Comparison of ENCODE assay signal across 11 cellular contexts in genomic region chr15:79168922-79169322, GRCh38.
A peak's percentile ranks its signal among the peaks of the same experiment; 100 is the strongest.
DNase-seq lines count a peak whose midpoint lies in the region; ATAC-seq, FAIRE-seq and TF ChIP-seq lines count a peak whose summit lies in the region.
"Had no signal": no experiment of that assay in that cellular context is flagged by ENCODE, and none has a peak within 500 bp of the region (broad histone marks: within the 10 kb centered on the region; RNA-seq: fewer than 3 reads in every experiment).

No MANE protein-coding gene starts in this region.

- DNase-seq in H54 (ENCODE audit: insufficient read length, low spot score): peak; percentile 30
- peak; percentile 82 for DNase-seq in NCI-H345 (lab: John Stamatoyannopoulos, UW)
- peak; percentile 35 for DNase-seq in epithelial cell of proximal tubule (ENCODE audit: low read depth)
- no peak for DNase-seq in neural crest cell (ENCODE audit: low read depth, low spot score)
- no peak for DNase-seq in stimulated activated CD4-positive, alpha-beta T cell treated with anti-CD3 and anti-CD28 coated beads, Interleukin-4, amount 100 ng/mL, for 4 hours
- no peak for DNase-seq in effector memory CD8-positive, alpha-beta T cell
- no peak for DNase-seq in natural killer cell
- DNase-seq in immature natural killer cell: no peak
- DNase-seq: activated CD4-positive, alpha-beta T cell treated with anti-CD3 and anti-CD28 coated beads, Interleukin-2, amount 10 ng/mL, durations not matched to agents 7 days and 5 days; stimulated activated CD4-positive, alpha-beta T cell treated with anti-CD3 and anti-CD28 coated beads, Interleukin-1b, Interleukin-23, amount 100 ng/mL, for 48 hours had no signal

- H3K27ac Mint-ChIP-seq in neural crest cell (ENCODE audit: unreplicated experiment) (no peak overlapping the region), natural killer cell (no peak overlapping the region), immature natural killer cell (no peak overlapping the region)
- H3K27ac Mint-ChIP-seq in effector memory CD8-positive, alpha-beta T cell: no peak overlapping the region
- H3K27ac Mint-ChIP-seq: activated CD4-positive, alpha-beta T cell treated with anti-CD3 and anti-CD28 coated beads, Interleukin-2, amount 10 ng/mL, durations not matched to agents 7 days and 5 days had no signal

- H3K4me3 Mint-ChIP-seq in neural crest cell: no peak overlapping the region
- no peak overlapping the region for H3K4me3 Mint-ChIP-seq in effector memory CD8-positive, alpha-beta T cell
- H3K4me3 Mint-ChIP-seq in natural killer cell: no peak overlapping the region
- H3K4me3 Mint-ChIP-seq in immature natural killer cell: no peak overlapping the region
- H3K4me3 Mint-ChIP-seq: activated CD4-positive, alpha-beta T cell treated with anti-CD3 and anti-CD28 coated beads, Interleukin-2, amount 10 ng/mL, durations not matched to agents 7 days and 5 days had no signal

- no peak overlapping the region for H3K4me3 ChIP-seq in epithelial cell of proximal tubule (ENCODE audit: low read depth, low read length)

- peaks cover 21% of the 10 kb centered on the region for H3K4me1 Mint-ChIP-seq in neural crest cell
- no peaks in the 10 kb centered on the region for H3K4me1 Mint-ChIP-seq in effector memory CD8-positive, alpha-beta T cell (ENCODE audit: low read depth in 2 of 2)
- no peaks in the 10 kb centered on the region for H3K4me1 Mint-ChIP-seq in natural killer cell
- no peaks in the 10 kb centered on the region for H3K4me1 Mint-ChIP-seq in immature natural killer cell
- H3K4me1 Mint-ChIP-seq: activated CD4-positive, alpha-beta T cell treated with anti-CD3 and anti-CD28 coated beads, Interleukin-2, amount 10 ng/mL, durations not matched to agents 7 days and 5 days had no signal

- ATAC-seq in effector memory CD8-positive, alpha-beta T cell (replicated peaks): no peak
- ATAC-seq in natural killer cell: no peak

- intact Hi-C loops in natural killer cell (cut with micrococcal nuclease): no loop called here

- FAIRE-seq in H54 (lab: Jason Lieb, UNC): no peak
- FAIRE-seq: GM12891 had no signal

- TF ChIP-seq POLR2A in H54 (IDR thresholded peaks at IDR 0.05; ENCODE audit: low read depth, low read length): no peak

- peak; percentile 49 for TF ChIP-seq CTCF in epithelial cell of proximal tubule (conservative IDR thresholded peaks at IDR 0.05; ENCODE audit: low read depth, low read length)
- TF ChIP-seq CTCF in neural crest cell (conservative IDR thresholded peaks at IDR 0.05): peak; percentile 55
- no peak for TF ChIP-seq CTCF in natural killer cell (IDR thresholded peaks at IDR 0.05)

- H3K36me3 Mint-ChIP-seq in neural crest cell (ENCODE audit: low read depth): no peaks in the 10 kb centered on the region
- no peaks in the 10 kb centered on the region for H3K36me3 Mint-ChIP-seq in effector memory CD8-positive, alpha-beta T cell (ENCODE audit: insufficient read depth)
- H3K36me3 Mint-ChIP-seq in natural killer cell: no peaks in the 10 kb centered on the region
- H3K36me3 Mint-ChIP-seq in immature natural killer cell: no peaks in the 10 kb centered on the region

- peaks cover 4% of the 10 kb centered on the region for H3K9me3 Mint-ChIP-seq in neural crest cell
- no peaks in the 10 kb centered on the region for H3K9me3 Mint-ChIP-seq in effector memory CD8-positive, alpha-beta T cell
- no peaks in the 10 kb centered on the region for H3K9me3 Mint-ChIP-seq in natural killer cell
- no peaks in the 10 kb centered on the region for H3K9me3 Mint-ChIP-seq in immature natural killer cell
- H3K9me3 Mint-ChIP-seq: activated CD4-positive, alpha-beta T cell treated with anti-CD3 and anti-CD28 coated beads, Interleukin-2, amount 10 ng/mL, durations not matched to agents 7 days and 5 days had no signal

- H3K27me3 Mint-ChIP-seq in neural crest cell (ENCODE audit: low read depth) (peaks cover 25% of the 10 kb centered on the region), natural killer cell (ENCODE audit: low read depth in 2 of 2) (peaks cover 20 to 35% of the 10 kb centered on the region in 2 donors), immature natural killer cell (ENCODE audit: low read depth in 3 of 3) (peaks cover 2 to 16% (median 15%) of the 10 kb centered on the region in 3 donors)
- peaks cover 62 to 82% of the 10 kb centered on the region in 2 donors for H3K27me3 Mint-ChIP-seq in effector memory CD8-positive, alpha-beta T cell

Comparison
In these comparisons a context has a peak if more than half of its experiments do, and no peak if none do; other contexts are left out.
1. DNase-seq: peak in H54 (single experiment), NCI-H345 (single experiment) and epithelial cell of proximal tubule (single experiment); none in neural crest cell (single experiment), stimulated activated CD4-positive, alpha-beta T cell treated with anti-CD3 and anti-CD28 coated beads, Interleukin-4, amount 100 ng/mL, for 4 hours (0 of 2), effector memory CD8-positive, alpha-beta T cell (0 of 3), natural killer cell (single experiment) and immature natural killer cell (0 of 3).